ENCODE assay signal across 2 cellular contexts in genomic region chr12:121983546-121984205, GRCh38.
TF ChIP-seq lines count a peak whose summit lies in the region.

No MANE protein-coding gene starts in this region.

TF ChIP-seq in SK-N-SH, 30 proteins besides CTCF, POLR2A, EP300 and RAD21 (continued from another document):
- TF ChIP-seq FOXJ3 (CRISPR knock-in tag; IDR thresholded peaks at IDR 0.05) (no peak), SIN3A (IDR thresholded peaks at IDR 0.05; ENCODE audit: borderline replicate concordance, low read depth, low read length) (no peak), MEF2A (IDR thresholded peaks at IDR 0.05; ENCODE audit: borderline replicate concordance, low read depth) (no peak), POLR2AphosphoS5 (IDR thresholded peaks at IDR 0.05; ENCODE audit: low read depth, low read length) (no peak), ZBTB33 (IDR thresholded peaks at IDR 0.05; ENCODE audit: borderline replicate concordance, low read depth) (no peak), TCF12 (IDR thresholded peaks at IDR 0.05) (no peak), EZH2phosphoT487 (IDR thresholded peaks at IDR 0.05; ENCODE audit: borderline replicate concordance, low read depth) (no peak), RCOR1 (IDR thresholded peaks at IDR 0.05; ENCODE audit: low read length) (no peak), FOSL2 (IDR thresholded peaks at IDR 0.05; ENCODE audit: borderline replicate concordance, low read depth) (no peak), NFIC (IDR thresholded peaks at IDR 0.05; ENCODE audit: borderline replicate concordance) (no peak), JUND (IDR thresholded peaks at IDR 0.05) (no peak)
- TF ChIP-seq, protein P1, sequence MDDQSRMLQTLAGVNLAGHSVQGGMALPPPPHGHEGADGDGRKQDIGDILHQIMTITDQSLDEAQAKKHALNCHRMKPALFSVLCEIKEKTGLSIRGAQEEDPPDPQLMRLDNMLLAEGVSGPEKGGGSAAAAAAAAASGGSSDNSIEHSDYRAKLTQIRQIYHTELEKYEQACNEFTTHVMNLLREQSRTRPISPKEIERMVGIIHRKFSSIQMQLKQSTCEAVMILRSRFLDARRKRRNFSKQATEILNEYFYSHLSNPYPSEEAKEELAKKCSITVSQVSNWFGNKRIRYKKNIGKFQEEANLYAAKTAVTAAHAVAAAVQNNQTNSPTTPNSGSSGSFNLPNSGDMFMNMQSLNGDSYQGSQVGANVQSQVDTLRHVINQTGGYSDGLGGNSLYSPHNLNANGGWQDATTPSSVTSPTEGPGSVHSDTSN (IDR thresholded peaks at IDR 0.05): no peak

TF ChIP-seq in SK-N-SH treated with all-trans-retinoic acid at 6 μM for 48 hours, 23 proteins besides CTCF, POLR2A, EP300 and RAD21:
- TF ChIP-seq ZNF70 (CRISPR knock-in tag; IDR thresholded peaks at IDR 0.05) (no peak), RARB (CRISPR knock-in tag; IDR thresholded peaks at IDR 0.05) (no peak), TCF4 (CRISPR knock-in tag; IDR thresholded peaks at IDR 0.05; ENCODE audit: borderline replicate concordance) (no peak)
TF ChIP-seq in SK-N-SH treated with all-trans-retinoic acid at 6 μM for 48 hours: peak in this region for 0.
